ENCODE assay signal across 19 cellular contexts in genomic region chr2:18105929-18106328, GRCh38.
DNase-seq lines count a peak whose midpoint lies in the region; ATAC-seq, FAIRE-seq and TF ChIP-seq lines count a peak whose summit lies in the region.
"Had no signal": no experiment of that assay in that cellular context is flagged by ENCODE, and none has a peak within 500 bp of the region (broad histone marks: within the 10 kb centered on the region; RNA-seq: fewer than 3 reads in every experiment).

No MANE protein-coding gene starts in this region.

- intact Hi-C loops in K562 (cut with micrococcal nuclease) (no loop called here), testis (cut with DNase I; ENCODE audit: low total_unique reads) (no loop called here), left cardiac atrium (cut with DNase I) (no loop called here)

- H3K4me2 ChIP-seq in A549 (no peak overlapping the region), K562 (ENCODE audit: insufficient read depth, low read length) (no peak overlapping the region), osteoblast (ENCODE audit: insufficient read depth, low read length) (no peak overlapping the region)

- TF ChIP-seq EP300 in A549 (IDR thresholded peaks at IDR 0.05) (no peak), K562 (IDR thresholded peaks at IDR 0.05; ENCODE audit: low read length) (no peak)

- DNase-seq in A549 (ENCODE audit: low read depth in 1 of 2, low spot score in 1 of 2) (no peak), HTR-8/SVneo (ENCODE audit: insufficient read length, low spot score) (no peak), K562 (ENCODE audit: extremely low read depth in 1 of 4, low spot score in 3 of 4) (no peak), testis (no peak), osteoblast (ENCODE audit: insufficient read length, low spot score, missing footprints) (no peak), left cardiac atrium (no peak)
- DNase-seq: 8988T; C1 segment of cervical spinal cord; Calu3; CD4-positive, alpha-beta memory T cell; COR-L47; DMS53; DMS79 treated with DMSO at 0.1 percent for 48 hours; GF-D8; GOT3; H7; HCEC 1CT had no signal

- TF ChIP-seq CTCF in A549 (IDR thresholded peaks at IDR 0.05) (no peak), K562 (IDR thresholded peaks at IDR 0.05 in 2 of 3, conservative IDR thresholded peaks at IDR 0.05 in 1 of 3; ENCODE audit: insufficient read depth in 2 of 3, low read depth in 1 of 3, low read length in 3 of 3) (no peak), testis (IDR thresholded peaks at IDR 0.05) (no peak), osteoblast (IDR thresholded peaks at IDR 0.05; ENCODE audit: extremely low read depth, low read depth, low read length) (no peak)

- H3K4me1 ChIP-seq in A549 (no peaks in the 10 kb centered on the region), K562 (replicated peaks in 1 of 2; ENCODE audit: control insufficient read depth in 2 of 2, insufficient read depth in 2 of 2, low read length in 2 of 2) (no peaks in the 10 kb centered on the region), testis (peaks cover 29% of the 10 kb centered on the region), osteoblast (ENCODE audit: insufficient read depth, low read length) (no peaks in the 10 kb centered on the region)

- H3K9me3 ChIP-seq in A549 (no peaks in the 10 kb centered on the region), K562 (replicated peaks; ENCODE audit: control insufficient read depth, insufficient read depth, low read depth, low read length) (no peaks in the 10 kb centered on the region), testis (no peaks in the 10 kb centered on the region), osteoblast (ENCODE audit: low read depth, low read length) (no peaks in the 10 kb centered on the region)

- H3K36me3 ChIP-seq in K562 (ENCODE audit: control insufficient read depth, insufficient read depth, low read length) (no peaks in the 10 kb centered on the region), testis (ENCODE audit: low read depth, missing control alignments) (no peaks in the 10 kb centered on the region), osteoblast (ENCODE audit: insufficient read depth, low read length) (no peaks in the 10 kb centered on the region)

- no peaks in the 10 kb centered on the region for H3K79me2 ChIP-seq in K562 (ENCODE audit: control insufficient read depth, insufficient read depth, low read length)
- no peaks in the 10 kb centered on the region for H3K79me2 ChIP-seq in osteoblast (ENCODE audit: insufficient read depth, low read length)

- H3K9me1 ChIP-seq in K562 (ENCODE audit: control insufficient read depth, insufficient read depth, low read length), result no peaks in the 10 kb centered on the region

- in situ Hi-C loops in K562 (cut with MboI), result no loop called here

- no peak overlapping the region for H3K9ac ChIP-seq in K562 (ENCODE audit: insufficient read depth in 1 of 2, low read depth in 2 of 2, low read length in 2 of 2)

- WGBS in A549 (ENCODE audit: missing lambda C conversion rate), result 5% methylated on average over 1 of the region's 1 CpG
- WGBS in K562 (ENCODE audit: insufficient coverage, low coverage, missing lambda C conversion rate), result 5% methylated on average over 1 of the region's 1 CpG
- 10 to 27% methylated on average over 1 of the region's 1 CpG for WGBS in testis, 2 donors

- POLR2A ChIA-PET in A549 (lab: Yijun Ruan, JAX) (no interaction called here), K562 (lab: Yijun Ruan, JAX) (no interaction called here)

- FAIRE-seq in A549 (lab: Jason Lieb, UNC), result no peak
- FAIRE-seq in HTR-8/SVneo (lab: Jason Lieb, UNC), result peak; percentile 13
- no peak for FAIRE-seq in K562 (lab: Jason Lieb, UNC)
- FAIRE-seq: GM12892 had no signal

- H3K27me3 ChIP-seq in K562 (ENCODE audit: control insufficient read depth in 2 of 2, insufficient read depth in 2 of 2, low read length in 2 of 2), result no peaks in the 10 kb centered on the region
- H3K27me3 ChIP-seq in testis, result no peaks in the 10 kb centered on the region
- H3K27me3 ChIP-seq in osteoblast (ENCODE audit: insufficient read depth, low read length), result no peaks in the 10 kb centered on the region

- H3K4me3 ChIP-seq in A549 (no peak overlapping the region), K562 (no peak overlapping the region), testis (no peak overlapping the region), osteoblast (ENCODE audit: insufficient read depth, low read length) (no peak overlapping the region)

- H3K27ac ChIP-seq in A549 (no peak overlapping the region), K562 (ENCODE audit: extremely low read depth, low read depth, low read length) (no peak overlapping the region), testis (peak overlapping the region; percentile 50 to 89), osteoblast (ENCODE audit: low read depth, low read length) (no peak overlapping the region)

- TF ChIP-seq POLR2A in A549 (IDR thresholded peaks at IDR 0.05; ENCODE audit: low read length), result no peak
- no peak for TF ChIP-seq POLR2A in K562 (conservative IDR thresholded peaks at IDR 0.05)
- no peak for TF ChIP-seq POLR2A in testis (IDR thresholded peaks at IDR 0.05)

- no TSS peak for BruUV-seq in K562 (replicated peaks; lab: Mats Ljungman, UMichigan)

- TF ChIP-seq RAD21 in A549 (conservative IDR thresholded peaks at IDR 0.05 in 1 of 2, IDR thresholded peaks at IDR 0.05 in 1 of 2) (no peak), K562 (CRISPR knock-in tag; conservative IDR thresholded peaks at IDR 0.05 in 1 of 2, IDR thresholded peaks at IDR 0.05 in 1 of 2) (no peak)

- no peaks in the 10 kb centered on the region for H4K20me1 ChIP-seq in K562 (replicated peaks; ENCODE audit: control insufficient read depth, insufficient read depth, low read length)
- no peaks in the 10 kb centered on the region for H4K20me1 ChIP-seq in osteoblast (ENCODE audit: insufficient read depth, low read length)

- H2AFZ ChIP-seq in K562 (ENCODE audit: low read depth, low read length), result no peak overlapping the region
- no peak overlapping the region for H2AFZ ChIP-seq in osteoblast (ENCODE audit: low read length)

- ATAC-seq in A549, result no peak
- ATAC-seq in K562, result no peak
- ATAC-seq in HG02852 (IDR thresholded peaks at IDR 0.05; ENCODE audit: unreplicated experiment), result no peak
- ATAC-seq in left cardiac atrium, result no peak

- CTCF ChIA-PET in A549 (lab: Yijun Ruan, JAX), result no interaction called here
- CTCF ChIA-PET in K562 (lab: Yijun Ruan, JAX; ENCODE audit: low intra/inter-chr PET ratio), result no interaction called here

TF ChIP-seq in A549, 52 proteins besides CTCF, POLR2A, EP300 and RAD21:
- no peak for TF ChIP-seq E2F6 (IDR thresholded peaks at IDR 0.05; ENCODE audit: borderline replicate concordance, low read depth)
- TF ChIP-seq MAFK (IDR thresholded peaks at IDR 0.05; ENCODE audit: partially characterized antibody), result peak; percentile 92
TF ChIP-seq in A549: peak in this region for 1.

TF ChIP-seq in K562, 482 proteins besides CTCF, POLR2A, EP300 and RAD21 (continues in another document):
- TF ChIP-seq NFRKB (IDR thresholded peaks at IDR 0.05; ENCODE audit: low read depth), result no peak

Comparison
In these comparisons a context has a peak if more than half of its experiments do, and no peak if none do; other contexts are left out.
1. H3K27ac ChIP-seq: peak in testis (2 of 2); none in A549 (0 of 2), K562 (single experiment) and osteoblast (single experiment).
2. Of the 35 proteins assayed by ChIP-seq in both K562 and A549: peak only in K562: none; only in A549: none; in both: MAFK; in neither: 34.